In genomic region chr17:40095944-40096791, GRCh38 we compare ENCODE assay signal across 7 cellular contexts. TPM values are rescaled to one million over a fixed set of nuclear protein-coding genes. Genes with fewer than 3 reads are reported as not detected.
DNase-seq lines count a peak whose midpoint lies in the region; ATAC-seq lines count a peak whose summit lies in the region.

No MANE protein-coding gene starts in this region.

- H3K9me3 ChIP-seq in right cardiac atrium (ENCODE audit: control insufficient read depth, low read length), result no peaks in the 10 kb centered on the region

- H3K4me1 ChIP-seq in right cardiac atrium (ENCODE audit: control insufficient read depth, insufficient read depth, low read length), result peaks cover 46% of the 10 kb centered on the region

- peak; percentile 56 for DNase-seq in activated T-cell treated with anti-CD3 and anti-CD28 coated beads for 1 hour (ENCODE audit: low read depth)
- peak; percentile 44 to 78 (median 76) for DNase-seq in right cardiac atrium
- peak; percentile 50 to 81 for DNase-seq in stimulated activated CD8-positive, alpha-beta memory T cell treated with anti-CD3 and anti-CD28 coated beads, Interleukin-15, amount 100 ng/mL, for 4 hours (ENCODE audit: low read depth in 2 of 2)
- DNase-seq in NCI-H345 (lab: John Stamatoyannopoulos, UW), result no peak
- no peak for DNase-seq in DMS153 (lab: John Stamatoyannopoulos, UW)

- ATAC-seq in GM19438 (IDR thresholded peaks at IDR 0.05; ENCODE audit: low read depth, unreplicated experiment) (peak; percentile 42), HG03457 (IDR thresholded peaks at IDR 0.05; ENCODE audit: unreplicated experiment) (peak; percentile 47), right cardiac atrium (no peak)

- H3K27me3 ChIP-seq in right cardiac atrium (ENCODE audit: control insufficient read depth, insufficient read depth), result no peaks in the 10 kb centered on the region

- H3K27ac ChIP-seq in right cardiac atrium (ENCODE audit: low read length), result peak overlapping the region; percentile 100

- WGBS in right cardiac atrium, result 50% methylated on average over 23 of the region's 23 CpGs

- intact Hi-C loops in right cardiac atrium (cut with DNase I), result loop anchor here in 1 of 4 donors (5.0 kb wide), 1 partner anchor 34 kb away; the partner anchor contains the start of gene THRA

- H3K4me3 ChIP-seq in right cardiac atrium (ENCODE audit: low read length), result no peak overlapping the region

RNA-seq across cellular contexts. Expression of gene NR1D1, which starts 4.2 kb away (rescaled TPM):
- 10 to 100 TPM; 10.2 to 25.1 (median 18.8) TPM for total RNA-seq in right cardiac atrium
- polyA plus RNA-seq in right cardiac atrium, result 12.3 TPM

RNA-seq across cellular contexts. Expression of gene MSL1, which starts 25.6 kb away (rescaled TPM):
- total RNA-seq in right cardiac atrium, result 10 to 100 TPM; 53.6 to 57.3 (median 55.2) TPM
- 44.8 TPM for polyA plus RNA-seq in right cardiac atrium

RNA-seq across cellular contexts. Expression of gene THRA, which starts 33.4 kb away (rescaled TPM):
- 10 to 100 TPM; 80.6 to 99.5 (median 95.9) TPM for total RNA-seq in right cardiac atrium
- polyA plus RNA-seq in right cardiac atrium, result 73.3 TPM

RNA-seq across cellular contexts. Expression of gene MED24, which starts 42.0 kb away (rescaled TPM):
- total RNA-seq in right cardiac atrium, result 10 to 100 TPM; 54.3 to 60.5 (median 54.7) TPM
- 45.1 TPM for polyA plus RNA-seq in right cardiac atrium

RNA-seq across cellular contexts. Expression of gene CASC3, which starts 44.2 kb away (rescaled TPM):
- total RNA-seq in right cardiac atrium, result 10 to 100 TPM; 50.2 to 56.7 (median 50.7) TPM
- polyA plus RNA-seq in right cardiac atrium, result 23.4 TPM

Comparison
In these comparisons a context has a peak if more than half of its experiments do, and no peak if none do; other contexts are left out.
1. ATAC-seq: peak in GM19438 (single experiment) and HG03457 (single experiment); none in right cardiac atrium (0 of 2).
2. DNase-seq: peak in activated T-cell treated with anti-CD3 and anti-CD28 coated beads for 1 hour (single experiment), right cardiac atrium (3 of 3) and stimulated activated CD8-positive, alpha-beta memory T cell treated with anti-CD3 and anti-CD28 coated beads, Interleukin-15, amount 100 ng/mL, for 4 hours (2 of 2); none in NCI-H345 (single experiment) and DMS153 (single experiment).